3 cellular contexts compared by ENCODE assay signal in genomic region chr4:73671348-73671747, GRCh38. TPM values are rescaled to one million over a fixed set of nuclear protein-coding genes. Genes with fewer than 3 reads are reported as not detected.
"Had no signal": no experiment of that assay in that cellular context is flagged by ENCODE, and none has a peak within 500 bp of the region (broad histone marks: within the 10 kb centered on the region; RNA-seq: fewer than 3 reads in every experiment).

No MANE protein-coding gene starts in this region.

RNA-seq across cellular contexts. Expression of gene RASSF6, which starts 51.1 kb away (rescaled TPM):
- total RNA-seq: left ventricle myocardium superior, myocyte, posterior vena cava had no signal
